13 cellular contexts compared by ENCODE assay signal in genomic region chr10:89330004-89330403, GRCh38. TPM values are rescaled to one million over a fixed set of nuclear protein-coding genes. Genes with fewer than 3 reads are reported as not detected.
DNase-seq lines count a peak whose midpoint lies in the region; ATAC-seq and TF ChIP-seq lines count a peak whose summit lies in the region.
"Not testable (repeated sequence)": the region's sequence is repeated elsewhere in the genome, so short reads cannot be mapped to it uniquely, and the experiment has no call there.
"Had no signal": no experiment of that assay in that cellular context is flagged by ENCODE, and none has a peak within 500 bp of the region (broad histone marks: within the 10 kb centered on the region; RNA-seq: fewer than 3 reads in every experiment).

No MANE protein-coding gene starts in this region.

- not testable (repeated sequence) for H3K4me2 ChIP-seq in mesenchymal stem cell (ENCODE audit: low read length, poor library complexity, severe bottlenecking)

- not testable (repeated sequence) for H3K18ac ChIP-seq in mesenchymal stem cell (ENCODE audit: low read depth in 1 of 2, low read length in 2 of 2)

- not testable (repeated sequence) for H2AK5ac ChIP-seq in mesenchymal stem cell (ENCODE audit: low read length, severe bottlenecking)

- not testable (repeated sequence) for H4K91ac ChIP-seq in mesenchymal stem cell (ENCODE audit: low read length)

- not testable (repeated sequence) for H4K8ac ChIP-seq in mesenchymal stem cell (ENCODE audit: low read length)

- not testable (repeated sequence) for H3K27me3 ChIP-seq in SJCRH30; heart right ventricle; mesenchymal stem cell (ENCODE audit: control insufficient read depth in 1 of 2, insufficient read depth in 1 of 2, low read length in 2 of 2); gastrocnemius medialis

- not testable (repeated sequence) for H2BK5ac ChIP-seq in mesenchymal stem cell (ENCODE audit: low read depth, low read length, poor library complexity, severe bottlenecking)

- H3K4me3 Mint-ChIP-seq in activated naive CD4-positive, alpha-beta T cell treated with anti-CD3 and anti-CD28 coated beads, Interleukin-2, amount 50 U/mL, for 24 hours, result peak overlapping the region; percentile 93

- not testable (repeated sequence) for H2AFZ ChIP-seq in mesenchymal stem cell (ENCODE audit: low read depth, low read length)

- not testable (repeated sequence) for ATAC-seq in heart right ventricle, gastrocnemius medialis

- H3K9me3 Mint-ChIP-seq in activated naive CD4-positive, alpha-beta T cell treated with anti-CD3 and anti-CD28 coated beads, Interleukin-2, amount 50 U/mL, for 24 hours, result not testable (repeated sequence)

- peaks cover 68% of the 10 kb centered on the region for H3K4me1 Mint-ChIP-seq in activated naive CD4-positive, alpha-beta T cell treated with anti-CD3 and anti-CD28 coated beads, Interleukin-2, amount 50 U/mL, for 24 hours

- H3K4me3 ChIP-seq in GM08714 (ENCODE audit: low read length) (peak overlapping the region; percentile 98; the same call in 1 of the 2 replicates), heart right ventricle (peak overlapping the region in 1 of 10 donors; percentile 67)
- not testable (repeated sequence) for H3K4me3 ChIP-seq in SJCRH30; mesenchymal stem cell (ENCODE audit: insufficient read depth in 1 of 2, low read depth in 1 of 2, low read length in 2 of 2); gastrocnemius medialis

- H3K14ac ChIP-seq in mesenchymal stem cell (ENCODE audit: low read length in 2 of 2), result not testable (repeated sequence)

- H3K36me3 ChIP-seq in SJCRH30; heart right ventricle; mesenchymal stem cell (ENCODE audit: control insufficient read depth in 1 of 2, insufficient read depth in 2 of 2, low read depth in 1 of 2, low read length in 2 of 2); gastrocnemius medialis: not testable (repeated sequence)

- WGBS in heart right ventricle, 2 donors, result 46 to 54% methylated on average over 2 of the region's 3 CpGs
- WGBS in mesenchymal stem cell, result 100% methylated on average over 1 of the region's 3 CpGs

- in situ Hi-C loops in gastrocnemius medialis (cut with MboI; ENCODE audit: low sequenced_read_pairs in 4 of 4), result not testable (repeated sequence)

- TF ChIP-seq POLR2A in gastrocnemius medialis (IDR thresholded peaks at IDR 0.05), result not testable (repeated sequence)

- H2BK12ac ChIP-seq in mesenchymal stem cell (ENCODE audit: low read length in 2 of 2), result peak overlapping the region in 1 of 2 experiments; percentile 61

- not testable (repeated sequence) for H3K9ac ChIP-seq in mesenchymal stem cell (ENCODE audit: low read length)

- not testable (repeated sequence) for H3K9me3 ChIP-seq in SJCRH30 (replicated peaks); heart right ventricle; mesenchymal stem cell (ENCODE audit: control insufficient read depth, low read length); gastrocnemius medialis

- H3K27ac ChIP-seq in SJCRH30; mesenchymal stem cell (ENCODE audit: low read length, poor library complexity, severe bottlenecking): not testable (repeated sequence)
- H3K27ac ChIP-seq in heart right ventricle (peak overlapping the region in 7 of 10 donors; percentile 78 to 96 (median 85)), gastrocnemius medialis (peak overlapping the region; percentile 41 to 82 (median 80))

- DNase-seq in SJCRH30, result peak; percentile 17 to 39
- DNase-seq in dermis blood vessel endothelial cell, result peak; percentile 26
- DNase-seq in heart right ventricle, gastrocnemius medialis: not testable (repeated sequence)
- DNase-seq in mesenchymal stem cell, result peak; percentile 24

- H3K4ac ChIP-seq in mesenchymal stem cell (ENCODE audit: low read depth in 1 of 2, low read length in 2 of 2), result not testable (repeated sequence)

- TF ChIP-seq CTCF in heart right ventricle (IDR thresholded peaks at IDR 0.05); gastrocnemius medialis (IDR thresholded peaks at IDR 0.05 in 4 of 5, conservative IDR thresholded peaks at IDR 0.05 in 1 of 5): not testable (repeated sequence)

- not testable (repeated sequence) for H2BK120ac ChIP-seq in mesenchymal stem cell (ENCODE audit: low read depth, low read length)

- H3K36me3 Mint-ChIP-seq in activated naive CD4-positive, alpha-beta T cell treated with anti-CD3 and anti-CD28 coated beads, Interleukin-2, amount 50 U/mL, for 24 hours, result not testable (repeated sequence)

- not testable (repeated sequence) for H3K23ac ChIP-seq in mesenchymal stem cell (ENCODE audit: low read length in 2 of 2)

- H2BK15ac ChIP-seq in mesenchymal stem cell (ENCODE audit: low read depth, poor library complexity, severe bottlenecking), result not testable (repeated sequence)

- not testable (repeated sequence) for H3K4me1 ChIP-seq in SJCRH30
- H3K4me1 ChIP-seq in heart right ventricle, result peaks cover 4 to 93% (median 65%) of the 10 kb centered on the region in 9 donors
- peaks cover 12% of the 10 kb centered on the region for H3K4me1 ChIP-seq in mesenchymal stem cell (ENCODE audit: control insufficient read depth, insufficient read depth, low read depth, low read length)
- peaks cover 32 to 47% of the 10 kb centered on the region in 2 donors for H3K4me1 ChIP-seq in gastrocnemius medialis

- not testable (repeated sequence) for H3K27me3 Mint-ChIP-seq in activated naive CD4-positive, alpha-beta T cell treated with anti-CD3 and anti-CD28 coated beads, Interleukin-2, amount 50 U/mL, for 24 hours

- intact Hi-C loops in heart right ventricle (cut with DNase I); gastrocnemius medialis (cut with DNase I; ENCODE audit: low total_unique reads): not testable (repeated sequence)

- H3K27ac Mint-ChIP-seq in activated naive CD4-positive, alpha-beta T cell treated with anti-CD3 and anti-CD28 coated beads, Interleukin-2, amount 50 U/mL, for 24 hours, result peak overlapping the region; percentile 60

- peaks cover 13% of the 10 kb centered on the region for H3K79me1 ChIP-seq in mesenchymal stem cell (replicated peaks; ENCODE audit: low read length, poor library complexity, severe bottlenecking)

RNA-seq across cellular contexts. Expression of gene IFIT3, which starts 2.2 kb away (rescaled TPM):
- 0.73 and 0.76 TPM in 2 replicates for total RNA-seq in SJCRH30 (2014; rRNA removed; shearing (Covaris generic))
- total RNA-seq in dermis blood vessel endothelial cell, result 14.1 and 14.3 TPM in 2 replicates
- 100 to 1,000 TPM in 1 of 10 donors, 10 to 100 TPM in 7, 1 to 10 TPM in 2; 8.0 to 102 (median 13.2) TPM for total RNA-seq in heart right ventricle
- polyA plus RNA-seq in heart right ventricle, result 1 to 10 TPM; 4.7 to 7.9 TPM
- polyA plus RNA-seq in mesenchymal stem cell (2013, experiment 1 of 2), result 29.1 TPM
- polyA plus RNA-seq in mesenchymal stem cell (2013, experiment 2 of 2), result 30.3 TPM
- total RNA-seq in gastrocnemius medialis, result 1 to 10 TPM; 2.2 to 8.9 (median 3.7) TPM

RNA-seq across cellular contexts. Expression of gene IFIT2, which starts 28.2 kb away (rescaled TPM):
- 0.26 and 0.28 TPM in 2 replicates for total RNA-seq in SJCRH30 (2014; rRNA removed; shearing (Covaris generic))
- total RNA-seq in dermis blood vessel endothelial cell, result 9.6 and 23.7 TPM in 2 replicates
- total RNA-seq in heart right ventricle, result 10 to 100 TPM in 3 of 10 donors, 1 to 10 TPM in 7; 2.1 to 24.4 (median 6.5) TPM
- polyA plus RNA-seq in heart right ventricle, result 1 to 10 TPM; 1.8 to 4.6 TPM
- 4.6 TPM for polyA plus RNA-seq in mesenchymal stem cell (2013, experiment 1 of 2)
- 4.7 TPM for polyA plus RNA-seq in mesenchymal stem cell (2013, experiment 2 of 2)
- 1 to 10 TPM in 1 of 4 donors, under 1 TPM in 3; 0.41 to 2.1 (median 0.78) TPM for total RNA-seq in gastrocnemius medialis

RNA-seq across cellular contexts. Expression of gene IFIT1B, which starts 47.9 kb away (rescaled TPM):
- total RNA-seq in SJCRH30 (2014; rRNA removed; shearing (Covaris generic)), result not detected in 2 replicates
- not detected in 2 replicates for total RNA-seq in dermis blood vessel endothelial cell
- under 1 TPM in 1 of 10 donors, not detected in 9; 0.21 TPM for total RNA-seq in heart right ventricle
- polyA plus RNA-seq in heart right ventricle, result not detected
- polyA plus RNA-seq in mesenchymal stem cell (2013, experiment 1 of 2), result 0.03 TPM
- not detected for polyA plus RNA-seq in mesenchymal stem cell (2013, experiment 2 of 2)
- total RNA-seq in gastrocnemius medialis, result not detected
- total RNA-seq: CD8-positive, alpha-beta memory T cell; left ventricle myocardium superior; Right ventricle myocardium superior; smooth muscle cell; thoracic aorta; WTC11 had no signal
- polyA plus RNA-seq: smooth muscle cell had no signal
